In the genomic region with DNA sequence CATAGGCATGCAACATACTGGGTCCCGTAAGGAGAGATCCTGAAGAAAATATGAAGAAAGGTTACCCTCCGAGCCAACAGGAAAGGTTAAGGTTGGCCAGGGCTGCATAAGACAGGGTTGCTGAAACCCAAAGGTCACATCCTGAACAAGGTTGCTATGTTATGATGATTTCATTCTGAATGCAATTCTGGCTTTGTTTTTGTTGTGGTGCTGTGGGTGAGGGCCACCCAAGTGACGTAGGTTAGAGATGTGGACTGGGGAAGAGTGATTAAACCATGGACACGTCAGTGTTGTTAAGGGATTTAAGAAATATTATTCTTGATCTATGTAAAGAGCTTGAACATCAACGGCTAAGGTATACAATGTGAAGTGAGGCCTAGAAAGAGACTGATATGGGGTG, we compare ENCODE assay signal across 9 cellular contexts. TPM values are rescaled to one million over a fixed set of nuclear protein-coding genes. Genes with fewer than 3 reads are reported as not detected.
A peak's percentile ranks its signal among the peaks of the same experiment; 100 is the strongest.
DNase-seq lines count a peak whose midpoint lies in the region; ATAC-seq and TF ChIP-seq lines count a peak whose summit lies in the region.
"Had no signal": no experiment of that assay in that cellular context is flagged by ENCODE, and none has a peak within 500 bp of the region (broad histone marks: within the 10 kb centered on the region; RNA-seq: fewer than 3 reads in every experiment).

No MANE protein-coding gene starts in this region.

- H3K4ac ChIP-seq in mesenchymal stem cell (ENCODE audit: low read depth in 1 of 2, low read length in 2 of 2) = no peak overlapping the region

- no peak overlapping the region for H2BK120ac ChIP-seq in mesenchymal stem cell (ENCODE audit: low read depth, low read length)

- H3K27me3 ChIP-seq in mesenchymal stem cell (ENCODE audit: control insufficient read depth in 1 of 2, insufficient read depth in 1 of 2, low read length in 2 of 2) (no peaks in the 10 kb centered on the region), tibial nerve (no peaks in the 10 kb centered on the region)

- H2AK5ac ChIP-seq in mesenchymal stem cell (ENCODE audit: low read length, severe bottlenecking) = no peak overlapping the region

- H3K4me2 ChIP-seq in mesenchymal stem cell (ENCODE audit: low read length, poor library complexity, severe bottlenecking) = no peak overlapping the region

- H3K9me3 ChIP-seq in mesenchymal stem cell (ENCODE audit: control insufficient read depth, low read length) (no peaks in the 10 kb centered on the region), tibial nerve (no peaks in the 10 kb centered on the region)

- DNase-seq in activated effector memory CD4-positive, alpha-beta T cell treated with anti-CD3 and anti-CD28 coated beads, Interleukin-2, amount 50 U/mL, for 16 hours = peak; percentile 66
- no peak for DNase-seq in activated effector memory CD4-positive, alpha-beta T cell treated with Interleukin-2 at 50 U/mL for 16 hours
- DNase-seq in mesenchymal stem cell = no peak
- DNase-seq in tibial nerve (ENCODE audit: low spot score in 2 of 2) = no peak
- DNase-seq in NCI-H2107 treated with DMSO at 0.1 percent for 48 hours (lab: John Stamatoyannopoulos, UW; ENCODE audit: unreplicated experiment) = no peak
- DNase-seq in SK-N-DZ (ENCODE audit: low spot score) = no peak
- DNase-seq: activated CD4-positive, alpha-beta T cell treated with anti-CD3 and anti-CD28 coated beads for 4 hours had no signal

- no peak overlapping the region for H3K18ac ChIP-seq in mesenchymal stem cell (ENCODE audit: low read depth in 1 of 2, low read length in 2 of 2)

- no peak for TF ChIP-seq CTCF in tibial nerve (IDR thresholded peaks at IDR 0.05)

- TF ChIP-seq EP300 in tibial nerve (IDR thresholded peaks at IDR 0.05) = peak in 1 of 2 donors; percentile 50

- H3K36me3 ChIP-seq in mesenchymal stem cell (ENCODE audit: control insufficient read depth in 1 of 2, insufficient read depth in 2 of 2, low read depth in 1 of 2, low read length in 2 of 2) = peaks cover 0 to 24% of the 10 kb centered on the region in 2 experiments
- no peaks in the 10 kb centered on the region for H3K36me3 ChIP-seq in tibial nerve

- peaks cover 5% of the 10 kb centered on the region for H3K79me1 ChIP-seq in mesenchymal stem cell (replicated peaks; ENCODE audit: low read length, poor library complexity, severe bottlenecking)

- no peak overlapping the region for H4K91ac ChIP-seq in mesenchymal stem cell (ENCODE audit: low read length)

- no peak overlapping the region for H3K4me3 ChIP-seq in mesenchymal stem cell (ENCODE audit: insufficient read depth in 1 of 2, low read depth in 1 of 2, low read length in 2 of 2)
- no peak overlapping the region for H3K4me3 ChIP-seq in tibial nerve

- H2AFZ ChIP-seq in mesenchymal stem cell (ENCODE audit: low read depth, low read length) = no peak overlapping the region

- no peak for TF ChIP-seq POLR2A in tibial nerve (IDR thresholded peaks at IDR 0.05)

- H3K4me1 ChIP-seq in mesenchymal stem cell (ENCODE audit: control insufficient read depth, insufficient read depth, low read depth, low read length) (peaks cover 5% of the 10 kb centered on the region), tibial nerve (peaks cover 0 to 99% (median 42%) of the 10 kb centered on the region in 4 donors)

- no peak overlapping the region for H4K8ac ChIP-seq in mesenchymal stem cell (ENCODE audit: low read length)

- H3K23ac ChIP-seq in mesenchymal stem cell (ENCODE audit: low read length in 2 of 2) = no peak overlapping the region

- WGBS in mesenchymal stem cell = 91% methylated on average over 4 of the region's 5 CpGs
- WGBS in tibial nerve, 2 donors = 29 to 37% methylated on average over 5 of the region's 5 CpGs

- H3K27ac ChIP-seq in cingulate gyrus (ENCODE audit: low read depth, low read length) = peak overlapping the region; percentile 94
- H3K27ac ChIP-seq in mesenchymal stem cell (ENCODE audit: low read length, poor library complexity, severe bottlenecking) = no peak overlapping the region
- H3K27ac ChIP-seq in tibial nerve = peak overlapping the region; percentile 40 to 90 (median 68)

- ATAC-seq in HG03025 (IDR thresholded peaks at IDR 0.05; ENCODE audit: low FRiP score, unreplicated experiment) = no peak

- no peak overlapping the region for H2BK12ac ChIP-seq in mesenchymal stem cell (ENCODE audit: low read length in 2 of 2)

- H2BK15ac ChIP-seq in mesenchymal stem cell (ENCODE audit: low read depth, poor library complexity, severe bottlenecking) = no peak overlapping the region

- no peak overlapping the region for H3K14ac ChIP-seq in mesenchymal stem cell (ENCODE audit: low read length in 2 of 2)

- peak overlapping the region; percentile 65 for H3K9ac ChIP-seq in mesenchymal stem cell (ENCODE audit: low read length)

- no peak overlapping the region for H2BK5ac ChIP-seq in mesenchymal stem cell (ENCODE audit: low read depth, low read length, poor library complexity, severe bottlenecking)

RNA-seq across cellular contexts. Expression of gene ZEB2, which starts 60.0 kb away (rescaled TPM):
- polyA plus RNA-seq in mesenchymal stem cell (2013, experiment 1 of 2) = 62.5 TPM
- polyA plus RNA-seq in mesenchymal stem cell (2013, experiment 2 of 2) = 60.2 TPM
- 100 to 1,000 TPM; 148 to 290 (median 218) TPM for total RNA-seq in tibial nerve
- 5.3 and 7.2 TPM in 2 replicates for polyA plus RNA-seq in SK-N-DZ (2014; cell fraction: cytosol; rRNA removed)
- polyA plus RNA-seq in SK-N-DZ (2014; cell fraction: nucleus; rRNA removed) = 3.6 and 4.5 TPM in 2 replicates
